ENCODE assay signal across 26 cellular contexts in genomic region chr5:7464182-7464581, GRCh38.
DNase-seq lines count a peak whose midpoint lies in the region; ATAC-seq and TF ChIP-seq lines count a peak whose summit lies in the region.
"Had no signal": no experiment of that assay in that cellular context is flagged by ENCODE, and none has a peak within 500 bp of the region (broad histone marks: within the 10 kb centered on the region; RNA-seq: fewer than 3 reads in every experiment).

No MANE protein-coding gene starts in this region.

- H3K27me3 ChIP-seq in DND-41 (ENCODE audit: insufficient read depth, low read length, poor library complexity) (no peaks in the 10 kb centered on the region), osteoblast (ENCODE audit: insufficient read depth, low read length) (no peaks in the 10 kb centered on the region), left lung (no peaks in the 10 kb centered on the region)
- H3K27me3 ChIP-seq: SJCRH30, transverse colon had no signal

- no peaks in the 10 kb centered on the region for H3K36me3 ChIP-seq in DND-41 (ENCODE audit: insufficient read depth, low read length)
- no peaks in the 10 kb centered on the region for H3K36me3 ChIP-seq in osteoblast (ENCODE audit: insufficient read depth, low read length)
- H3K36me3 ChIP-seq in left lung = no peaks in the 10 kb centered on the region
- H3K36me3 ChIP-seq: SJCRH30, transverse colon had no signal

- no peaks in the 10 kb centered on the region for H3K27me3 Mint-ChIP-seq in activated CD8-positive, alpha-beta memory T cell treated with anti-CD3 and anti-CD28 coated beads, Interleukin-2, amount 10 ng/mL, durations not matched to agents 7 days and 5 days
- H3K27me3 Mint-ChIP-seq: stimulated activated naive CD8-positive, alpha-beta T cell treated with anti-CD3 and anti-CD28 coated beads, Interleukin-15, Interleukin-2, amounts not matched to agents 100 ng/mL and 50 ng/mL, for 24 hours had no signal

- TF ChIP-seq CTCF in 22Rv1 (IDR thresholded peaks at IDR 0.05) (0 out of 2 replicates have a peak, but pooled peaks have one; percentile 5), DND-41 (IDR thresholded peaks at IDR 0.05; ENCODE audit: borderline replicate concordance, extremely low read depth, low read length, poor library complexity, severe bottlenecking) (peak; percentile 15), osteoblast (IDR thresholded peaks at IDR 0.05; ENCODE audit: extremely low read depth, low read depth, low read length) (no peak), left lung (IDR thresholded peaks at IDR 0.05) (no peak)

- H2AFZ ChIP-seq in DND-41 (ENCODE audit: low read depth, low read length) (no peak overlapping the region), osteoblast (ENCODE audit: low read length) (no peak overlapping the region)

- no peak for ATAC-seq in DND-41 (ENCODE audit: insufficient read depth, low read depth)
- ATAC-seq in activated CD8-positive, alpha-beta memory T cell treated with anti-CD3 and anti-CD28 coated beads, Interleukin-2, amount 10 ng/mL, durations not matched to agents 7 days and 5 days = no peak
- no peak for ATAC-seq in left lung
- ATAC-seq: left lobe of liver, mucosa of descending colon had no signal

- no peaks in the 10 kb centered on the region for H3K36me3 Mint-ChIP-seq in activated CD8-positive, alpha-beta memory T cell treated with anti-CD3 and anti-CD28 coated beads, Interleukin-2, amount 10 ng/mL, durations not matched to agents 7 days and 5 days

- in situ Hi-C loops in KBM-7 (cut with MboI; ENCODE audit: low pct_unique_long_range_greater_than_20kb, low sequenced_read_pairs) = no loop called here

- intact Hi-C loops in left lung (cut with DNase I) = no loop called here

- H3K4me1 ChIP-seq in DND-41 (ENCODE audit: insufficient read depth, low read length) = no peaks in the 10 kb centered on the region
- no peaks in the 10 kb centered on the region for H3K4me1 ChIP-seq in osteoblast (ENCODE audit: insufficient read depth, low read length)
- no peaks in the 10 kb centered on the region for H3K4me1 ChIP-seq in left lung
- H3K4me1 ChIP-seq: SJCRH30, transverse colon had no signal

- H4K20me1 ChIP-seq in DND-41 (ENCODE audit: insufficient read depth, low read length) = no peaks in the 10 kb centered on the region
- no peaks in the 10 kb centered on the region for H4K20me1 ChIP-seq in osteoblast (ENCODE audit: insufficient read depth, low read length)

- H3K9ac ChIP-seq in DND-41 (ENCODE audit: low read depth, low read length) = no peak overlapping the region

- no peak overlapping the region for H3K4me3 Mint-ChIP-seq in activated CD8-positive, alpha-beta memory T cell treated with anti-CD3 and anti-CD28 coated beads, Interleukin-2, amount 10 ng/mL, durations not matched to agents 7 days and 5 days
- H3K4me3 Mint-ChIP-seq: stimulated activated naive CD8-positive, alpha-beta T cell treated with anti-CD3 and anti-CD28 coated beads, Interleukin-15, Interleukin-2, amounts not matched to agents 100 ng/mL and 50 ng/mL, for 24 hours had no signal

- H3K9me3 Mint-ChIP-seq in activated CD8-positive, alpha-beta memory T cell treated with anti-CD3 and anti-CD28 coated beads, Interleukin-2, amount 10 ng/mL, durations not matched to agents 7 days and 5 days (ENCODE audit: low read depth) = no peaks in the 10 kb centered on the region
- H3K9me3 Mint-ChIP-seq: stimulated activated naive CD8-positive, alpha-beta T cell treated with anti-CD3 and anti-CD28 coated beads, Interleukin-15, Interleukin-2, amounts not matched to agents 100 ng/mL and 50 ng/mL, for 24 hours had no signal

- H3K4me2 ChIP-seq in DND-41 (ENCODE audit: insufficient read depth, low read length) = no peak overlapping the region
- H3K4me2 ChIP-seq in osteoblast (ENCODE audit: insufficient read depth, low read length) = no peak overlapping the region

- no peak overlapping the region for H3K4me3 ChIP-seq in DND-41 (ENCODE audit: low read depth in 1 of 2, low read length in 2 of 2)
- no peak overlapping the region for H3K4me3 ChIP-seq in osteoblast (ENCODE audit: insufficient read depth, low read length)
- H3K4me3 ChIP-seq in left lung = no peak overlapping the region
- H3K4me3 ChIP-seq: mucosa of descending colon, SJCRH30, transverse colon had no signal

- H3K4me1 Mint-ChIP-seq in activated CD8-positive, alpha-beta memory T cell treated with anti-CD3 and anti-CD28 coated beads, Interleukin-2, amount 10 ng/mL, durations not matched to agents 7 days and 5 days = no peaks in the 10 kb centered on the region

- CTCF ChIA-PET in activated CD8-positive, alpha-beta memory T cell treated with anti-CD3 and anti-CD28 coated beads, Interleukin-2, amount 10 ng/mL, durations not matched to agents 7 days and 5 days (lab: Charles Lee) = no interaction called here

- no peak overlapping the region for H3K27ac ChIP-seq in 22Rv1
- H3K27ac ChIP-seq in DND-41 (ENCODE audit: low read length) = no peak overlapping the region
- H3K27ac ChIP-seq in osteoblast (ENCODE audit: low read depth, low read length) = no peak overlapping the region
- no peak overlapping the region for H3K27ac ChIP-seq in left lung
- H3K27ac ChIP-seq: SJCRH30, transverse colon had no signal

- no peaks in the 10 kb centered on the region for H3K9me3 ChIP-seq in DND-41 (ENCODE audit: insufficient read depth, low read length, severe bottlenecking)
- H3K9me3 ChIP-seq in osteoblast (ENCODE audit: low read depth, low read length) = no peaks in the 10 kb centered on the region
- H3K9me3 ChIP-seq in left lung = no peaks in the 10 kb centered on the region
- H3K9me3 ChIP-seq: mucosa of descending colon, SJCRH30, transverse colon had no signal

- DNase-seq in DND-41 (no peak), OCI-M1 (lab: John Stamatoyannopoulos, UW) (peak; percentile 15), iPS-NIHi7 (ENCODE audit: extremely low spot score) (peak; percentile 38), osteoblast (ENCODE audit: insufficient read length, low spot score, missing footprints) (no peak), KBM-7 (no peak), left lung (no peak)
- no peak for DNase-seq in activated CD8-positive, alpha-beta memory T cell treated with anti-CD3 and anti-CD28 coated beads, Interleukin-2, amount 10 ng/mL, durations not matched to agents 7 days and 5 days
- DNase-seq: activated CD4-positive, alpha-beta T cell treated with anti-CD3 and anti-CD28 coated beads, Interleukin-2, amount 50 U/mL, for 4 hours; activated gamma-delta T cell; activated T-cell treated with anti-CD3 and anti-CD28 coated beads for 4 hours; AML-193; cortex of kidney; EL; glutamatergic neuron; KG1; mucosa of descending colon; NCI-H1092; NCI-H2029 treated with DMSO at 0.1 percent for 48 hours; NCI-H524; stimulated activated CD4-positive, alpha-beta T cell treated with anti-CD3 and anti-CD28 coated beads, Interleukin-4, amount 100 ng/mL, for 24 hours; T-helper 2 cell; transverse colon had no signal

- no peak overlapping the region for H3K27ac Mint-ChIP-seq in activated CD8-positive, alpha-beta memory T cell treated with anti-CD3 and anti-CD28 coated beads, Interleukin-2, amount 10 ng/mL, durations not matched to agents 7 days and 5 days
- H3K27ac Mint-ChIP-seq: stimulated activated naive CD8-positive, alpha-beta T cell treated with anti-CD3 and anti-CD28 coated beads, Interleukin-15, Interleukin-2, amounts not matched to agents 100 ng/mL and 50 ng/mL, for 24 hours had no signal

- no peaks in the 10 kb centered on the region for H3K79me2 ChIP-seq in DND-41 (ENCODE audit: insufficient read depth, low read length)
- no peaks in the 10 kb centered on the region for H3K79me2 ChIP-seq in osteoblast (ENCODE audit: insufficient read depth, low read length)

Comparison
In these comparisons a context has a peak if more than half of its experiments do, and no peak if none do; other contexts are left out.
1. CTCF ChIP-seq: peak in 22Rv1 (single experiment) and DND-41 (single experiment); none in osteoblast (single experiment) and left lung (0 of 2).
2. DNase-seq: peak in OCI-M1 (single experiment) and iPS-NIHi7 (single experiment); none in DND-41 (single experiment), osteoblast (single experiment), activated CD8-positive, alpha-beta memory T cell treated with anti-CD3 and anti-CD28 coated beads, Interleukin-2, amount 10 ng/mL, durations not matched to agents 7 days and 5 days (single experiment), KBM-7 (single experiment) and left lung (0 of 2).